In genomic region chr7:14954035-14954434, GRCh38 we compare ENCODE assay signal across 24 cellular contexts. TPM values are rescaled to one million over a fixed set of nuclear protein-coding genes. Genes with fewer than 3 reads are reported as not detected.
"Had no signal": no experiment of that assay in that cellular context is flagged by ENCODE, and none has a peak within 500 bp of the region (broad histone marks: within the 10 kb centered on the region; RNA-seq: fewer than 3 reads in every experiment).

No MANE protein-coding gene starts in this region.

- DNase-seq: activated CD4-positive, alpha-beta T cell treated with anti-CD3 and anti-CD28 coated beads, Interleukin-2, amount 50 U/mL, for 1 hour; activated CD8-positive, alpha-beta T cell treated with anti-CD3 and anti-CD28 coated beads for 36 hours; activated T-cell treated with anti-CD3 and anti-CD28 coated beads, Interleukin-2, amount 50 U/mL, for 48 hours; aorta; body of pancreas; colonic mucosa; effector memory CD4-positive, alpha-beta T cell; islet precursor cell; mammary epithelial cell; naive thymus-derived CD4-positive, alpha-beta T cell; ovary; retina; stimulated activated CD4-positive, alpha-beta T cell treated with anti-CD3 and anti-CD28 coated beads, Interleukin-4, amount 100 ng/mL, for 4 hours; stimulated activated CD8-positive, alpha-beta memory T cell treated with anti-CD3 and anti-CD28 coated beads, Interleukin-4, amount 100 ng/mL, for 48 hours; stimulated activated naive CD8-positive, alpha-beta T cell treated with anti-CD3 and anti-CD28 coated beads, Interleukin-15, amount 100 ng/mL, for 72 hours; substantia nigra; T-helper 17 cell; uterus had no signal

- H3K4me3 ChIP-seq: body of pancreas, colonic mucosa, gastroesophageal sphincter, hepatocyte, ovary, skin epidermis, uterus had no signal

- ATAC-seq: activated CD8-positive, alpha-beta T cell treated with anti-CD3 and anti-CD28 coated beads for 36 hours; body of pancreas; gastroesophageal sphincter; naive thymus-derived CD4-positive, alpha-beta T cell; sciatic nerve; stimulated activated memory B cell treated with anti-CD40 and anti-IgM and Interleukin-4, amounts not matched to agents 10 μg/mL and 1 μg/mL and 100 μg/mL, for 72 hours; stimulated activated naive CD8-positive, alpha-beta T cell treated with anti-CD3 and anti-CD28 coated beads, Interleukin-15, amount 100 ng/mL, for 72 hours; T-helper 17 cell had no signal

RNA-seq across cellular contexts. Expression of gene DGKB, which starts 51.5 kb away (rescaled TPM):
- polyA plus RNA-seq: aorta; liver; mammary epithelial cell; naive thymus-derived CD4-positive, alpha-beta T cell had no signal
